In the genomic region with DNA sequence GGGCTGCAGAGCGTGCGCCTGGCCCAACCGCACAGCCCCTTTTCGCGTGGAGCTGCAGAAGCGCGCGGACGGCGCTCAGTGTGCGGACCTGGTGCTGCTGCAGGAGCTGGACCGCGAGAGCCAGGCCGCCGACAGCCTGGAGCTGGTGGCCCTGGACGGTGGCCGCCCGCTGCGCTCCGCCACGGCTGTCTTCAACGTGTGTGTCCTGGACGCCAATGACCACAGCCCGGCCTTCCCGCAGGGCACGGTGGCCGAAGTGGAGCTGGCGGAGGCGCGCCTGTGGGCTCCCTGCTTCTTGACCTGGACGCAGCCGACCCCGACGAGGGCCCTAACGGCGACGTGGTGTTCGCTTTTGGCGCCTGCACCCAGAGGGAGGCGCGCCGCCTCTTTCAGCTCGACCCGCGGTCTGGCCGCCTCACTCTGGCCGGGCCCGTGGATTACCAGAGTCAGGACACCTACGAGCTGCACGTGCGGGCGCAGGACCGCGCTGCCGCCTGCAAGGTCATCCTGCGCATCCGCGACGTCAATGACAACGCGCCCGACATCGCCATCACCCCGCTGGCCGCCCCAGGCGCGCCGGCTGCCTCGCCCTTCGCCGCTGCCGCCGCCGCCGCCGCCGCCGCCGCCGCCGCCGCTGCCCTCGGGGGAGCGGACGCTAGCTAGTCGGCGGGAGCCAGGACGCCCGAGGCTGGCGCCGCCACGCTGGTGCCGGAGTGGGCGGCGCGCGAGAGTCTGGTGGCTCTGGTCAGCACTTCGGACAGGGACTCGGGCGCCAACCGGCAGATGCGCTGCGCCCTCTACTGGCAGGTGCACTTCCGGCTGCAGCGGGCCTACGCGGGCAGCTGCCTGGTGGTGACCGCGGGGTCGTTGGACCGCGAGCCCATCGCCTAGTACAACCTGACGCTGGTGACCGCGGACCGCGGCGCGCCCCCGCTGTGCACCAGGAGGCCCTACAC, we compare ENCODE assay signal across 1 cellular context.
TF ChIP-seq lines count a peak whose summit lies in the region.

No MANE protein-coding gene starts in this region.

TF ChIP-seq in WTC11, 78 proteins besides CTCF, POLR2A, EP300 and RAD21 (continued from another document):
- TF ChIP-seq, protein P1, sequence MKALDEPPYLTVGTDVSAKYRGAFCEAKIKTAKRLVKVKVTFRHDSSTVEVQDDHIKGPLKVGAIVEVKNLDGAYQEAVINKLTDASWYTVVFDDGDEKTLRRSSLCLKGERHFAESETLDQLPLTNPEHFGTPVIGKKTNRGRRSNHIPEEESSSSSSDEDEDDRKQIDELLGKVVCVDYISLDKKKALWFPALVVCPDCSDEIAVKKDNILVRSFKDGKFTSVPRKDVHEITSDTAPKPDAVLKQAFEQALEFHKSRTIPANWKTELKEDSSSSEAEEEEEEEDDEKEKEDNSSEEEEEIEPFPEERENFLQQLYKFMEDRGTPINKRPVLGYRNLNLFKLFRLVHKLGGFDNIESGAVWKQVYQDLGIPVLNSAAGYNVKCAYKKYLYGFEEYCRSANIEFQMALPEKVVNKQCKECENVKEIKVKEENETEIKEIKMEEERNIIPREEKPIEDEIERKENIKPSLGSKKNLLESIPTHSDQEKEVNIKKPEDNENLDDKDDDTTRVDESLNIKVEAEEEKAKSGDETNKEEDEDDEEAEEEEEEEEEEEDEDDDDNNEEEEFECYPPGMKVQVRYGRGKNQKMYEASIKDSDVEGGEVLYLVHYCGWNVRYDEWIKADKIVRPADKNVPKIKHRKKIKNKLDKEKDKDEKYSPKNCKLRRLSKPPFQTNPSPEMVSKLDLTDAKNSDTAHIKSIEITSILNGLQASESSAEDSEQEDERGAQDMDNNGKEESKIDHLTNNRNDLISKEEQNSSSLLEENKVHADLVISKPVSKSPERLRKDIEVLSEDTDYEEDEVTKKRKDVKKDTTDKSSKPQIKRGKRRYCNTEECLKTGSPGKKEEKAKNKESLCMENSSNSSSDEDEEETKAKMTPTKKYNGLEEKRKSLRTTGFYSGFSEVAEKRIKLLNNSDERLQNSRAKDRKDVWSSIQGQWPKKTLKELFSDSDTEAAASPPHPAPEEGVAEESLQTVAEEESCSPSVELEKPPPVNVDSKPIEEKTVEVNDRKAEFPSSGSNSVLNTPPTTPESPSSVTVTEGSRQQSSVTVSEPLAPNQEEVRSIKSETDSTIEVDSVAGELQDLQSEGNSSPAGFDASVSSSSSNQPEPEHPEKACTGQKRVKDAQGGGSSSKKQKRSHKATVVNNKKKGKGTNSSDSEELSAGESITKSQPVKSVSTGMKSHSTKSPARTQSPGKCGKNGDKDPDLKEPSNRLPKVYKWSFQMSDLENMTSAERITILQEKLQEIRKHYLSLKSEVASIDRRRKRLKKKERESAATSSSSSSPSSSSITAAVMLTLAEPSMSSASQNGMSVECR (CRISPR knock-in tag; IDR thresholded peaks at IDR 0.05; ENCODE audit: borderline replicate concordance), result peak; percentile 96
- TF ChIP-seq, protein P2, sequence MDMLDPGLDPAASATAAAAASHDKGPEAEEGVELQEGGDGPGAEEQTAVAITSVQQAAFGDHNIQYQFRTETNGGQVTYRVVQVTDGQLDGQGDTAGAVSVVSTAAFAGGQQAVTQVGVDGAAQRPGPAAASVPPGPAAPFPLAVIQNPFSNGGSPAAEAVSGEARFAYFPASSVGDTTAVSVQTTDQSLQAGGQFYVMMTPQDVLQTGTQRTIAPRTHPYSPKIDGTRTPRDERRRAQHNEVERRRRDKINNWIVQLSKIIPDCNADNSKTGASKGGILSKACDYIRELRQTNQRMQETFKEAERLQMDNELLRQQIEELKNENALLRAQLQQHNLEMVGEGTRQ (CRISPR knock-in tag; IDR thresholded peaks at IDR 0.05), result peak; percentile 49; the same call in 1 of the 2 replicates
- TF ChIP-seq, protein P3, sequence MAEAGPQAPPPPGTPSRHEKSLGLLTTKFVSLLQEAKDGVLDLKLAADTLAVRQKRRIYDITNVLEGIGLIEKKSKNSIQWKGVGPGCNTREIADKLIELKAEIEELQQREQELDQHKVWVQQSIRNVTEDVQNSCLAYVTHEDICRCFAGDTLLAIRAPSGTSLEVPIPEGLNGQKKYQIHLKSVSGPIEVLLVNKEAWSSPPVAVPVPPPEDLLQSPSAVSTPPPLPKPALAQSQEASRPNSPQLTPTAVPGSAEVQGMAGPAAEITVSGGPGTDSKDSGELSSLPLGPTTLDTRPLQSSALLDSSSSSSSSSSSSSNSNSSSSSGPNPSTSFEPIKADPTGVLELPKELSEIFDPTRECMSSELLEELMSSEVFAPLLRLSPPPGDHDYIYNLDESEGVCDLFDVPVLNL (CRISPR knock-in tag; IDR thresholded peaks at IDR 0.05; ENCODE audit: borderline replicate concordance, low read depth), result 0 out of 2 replicates have a peak, but pooled peaks have one; percentile 10
- TF ChIP-seq TEAD4 (CRISPR knock-in tag; IDR thresholded peaks at IDR 0.05), result peak; percentile 93
- no peak for TF ChIP-seq GRHL2 (CRISPR knock-in tag; IDR thresholded peaks at IDR 0.05; ENCODE audit: insufficient replicate concordance, severe bottlenecking)
- peak; percentile 50; the same call in 1 of the 2 replicates for TF ChIP-seq NR2C2 (CRISPR knock-in tag; IDR thresholded peaks at IDR 0.05)
- TF ChIP-seq, protein P4, sequence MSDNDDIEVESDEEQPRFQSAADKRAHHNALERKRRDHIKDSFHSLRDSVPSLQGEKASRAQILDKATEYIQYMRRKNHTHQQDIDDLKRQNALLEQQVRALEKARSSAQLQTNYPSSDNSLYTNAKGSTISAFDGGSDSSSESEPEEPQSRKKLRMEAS (CRISPR knock-in tag; IDR thresholded peaks at IDR 0.05), result peak; percentile 67
- TF ChIP-seq, protein P5, sequence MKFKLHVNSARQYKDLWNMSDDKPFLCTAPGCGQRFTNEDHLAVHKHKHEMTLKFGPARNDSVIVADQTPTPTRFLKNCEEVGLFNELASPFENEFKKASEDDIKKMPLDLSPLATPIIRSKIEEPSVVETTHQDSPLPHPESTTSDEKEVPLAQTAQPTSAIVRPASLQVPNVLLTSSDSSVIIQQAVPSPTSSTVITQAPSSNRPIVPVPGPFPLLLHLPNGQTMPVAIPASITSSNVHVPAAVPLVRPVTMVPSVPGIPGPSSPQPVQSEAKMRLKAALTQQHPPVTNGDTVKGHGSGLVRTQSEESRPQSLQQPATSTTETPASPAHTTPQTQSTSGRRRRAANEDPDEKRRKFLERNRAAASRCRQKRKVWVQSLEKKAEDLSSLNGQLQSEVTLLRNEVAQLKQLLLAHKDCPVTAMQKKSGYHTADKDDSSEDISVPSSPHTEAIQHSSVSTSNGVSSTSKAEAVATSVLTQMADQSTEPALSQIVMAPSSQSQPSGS (CRISPR knock-in tag; IDR thresholded peaks at IDR 0.05; ENCODE audit: borderline replicate concordance, low read depth), result no peak; the same call in 1 of the 2 replicates
- TF ChIP-seq, protein P6, sequence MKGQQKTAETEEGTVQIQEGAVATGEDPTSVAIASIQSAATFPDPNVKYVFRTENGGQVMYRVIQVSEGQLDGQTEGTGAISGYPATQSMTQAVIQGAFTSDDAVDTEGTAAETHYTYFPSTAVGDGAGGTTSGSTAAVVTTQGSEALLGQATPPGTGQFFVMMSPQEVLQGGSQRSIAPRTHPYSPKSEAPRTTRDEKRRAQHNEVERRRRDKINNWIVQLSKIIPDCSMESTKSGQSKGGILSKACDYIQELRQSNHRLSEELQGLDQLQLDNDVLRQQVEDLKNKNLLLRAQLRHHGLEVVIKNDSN (CRISPR knock-in tag; IDR thresholded peaks at IDR 0.05), result peak; percentile 62; the same call in 1 of the 2 replicates
- TF ChIP-seq, protein P7, sequence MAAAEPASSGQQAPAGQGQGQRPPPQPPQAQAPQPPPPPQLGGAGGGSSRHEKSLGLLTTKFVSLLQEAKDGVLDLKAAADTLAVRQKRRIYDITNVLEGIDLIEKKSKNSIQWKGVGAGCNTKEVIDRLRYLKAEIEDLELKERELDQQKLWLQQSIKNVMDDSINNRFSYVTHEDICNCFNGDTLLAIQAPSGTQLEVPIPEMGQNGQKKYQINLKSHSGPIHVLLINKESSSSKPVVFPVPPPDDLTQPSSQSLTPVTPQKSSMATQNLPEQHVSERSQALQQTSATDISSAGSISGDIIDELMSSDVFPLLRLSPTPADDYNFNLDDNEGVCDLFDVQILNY (CRISPR knock-in tag; IDR thresholded peaks at IDR 0.05), result peak; percentile 79; the same call in 1 of the 2 replicates
- no peak for TF ChIP-seq IRF2 (CRISPR knock-in tag; IDR thresholded peaks at IDR 0.05; ENCODE audit: borderline replicate concordance, low read depth)
- peak; percentile 60 for TF ChIP-seq NR3C1 (CRISPR knock-in tag; conservative IDR thresholded peaks at IDR 0.05; ENCODE audit: low read depth)
